Comparison of ENCODE assay signal across 20 cellular contexts in genomic region chr3:23153034-23153433, GRCh38.
"Had no signal": no experiment of that assay in that cellular context is flagged by ENCODE, and none has a peak within 500 bp of the region (broad histone marks: within the 10 kb centered on the region; RNA-seq: fewer than 3 reads in every experiment).

No MANE protein-coding gene starts in this region.

- H3K36me3 ChIP-seq: esophagus muscularis mucosa, prostate gland, right atrium auricular region, tibial artery had no signal

- H3K4me1 ChIP-seq: prostate gland, right atrium auricular region, testis, tibial artery had no signal

- ATAC-seq: natural killer cell treated with Interleukin-12 subunit alpha and Interleukin-12 subunit beta and Interleukin-15 and Interleukin-18, amount 100 ng/mL, for 72 hours; sciatic nerve; stimulated activated memory B cell treated with anti-CD40 and anti-IgM and Interleukin-4, amounts not matched to agents 10 μg/mL and 1 μg/mL and 100 μg/mL, for 72 hours; stimulated activated naive CD8-positive, alpha-beta T cell treated with anti-CD3 and anti-CD28 coated beads, Interleukin-15, Interleukin-2, amounts not matched to agents 100 U/mL and 50 U/mL, for 24 hours had no signal

- DNase-seq: dermis blood vessel endothelial cell; effector memory CD4-positive, alpha-beta T cell; naive B cell; stimulated activated CD4-positive, alpha-beta T cell treated with anti-CD3 and anti-CD28 coated beads, Interleukin-2, amount 100 ng/mL, for 24 hours; stimulated activated CD4-positive, alpha-beta T cell treated with anti-CD3 and anti-CD28 coated beads, Interleukin-4, amount 100 ng/mL, for 4 hours; stimulated activated naive CD8-positive, alpha-beta T cell treated with anti-CD3 and anti-CD28 coated beads, Interleukin-15, Interleukin-2, amounts not matched to agents 100 U/mL and 50 U/mL, for 24 hours; substantia nigra; testis; tibial artery had no signal

- H3K9me3 ChIP-seq: prostate gland, right atrium auricular region, testis had no signal

- H3K27ac ChIP-seq: coronary artery, esophagus muscularis mucosa, prostate gland, right atrium auricular region, testis, tibial artery had no signal

- H3K36me3 Mint-ChIP-seq: memory B cell; naive B cell; natural killer cell treated with Interleukin-12 subunit alpha and Interleukin-12 subunit beta and Interleukin-15 and Interleukin-18, amount 100 ng/mL, for 72 hours; stimulated activated memory B cell treated with anti-CD40 and anti-IgM and Interleukin-4, amounts not matched to agents 10 μg/mL and 1 μg/mL and 100 μg/mL, for 72 hours; type B pancreatic cell had no signal

- H3K27me3 ChIP-seq: esophagus muscularis mucosa, right atrium auricular region, testis, tibial artery had no signal

- H3K27ac Mint-ChIP-seq: memory B cell; naive B cell; natural killer cell treated with Interleukin-12 subunit alpha and Interleukin-12 subunit beta and Interleukin-15 and Interleukin-18, amount 100 ng/mL, for 72 hours; stimulated activated memory B cell treated with anti-CD40 and anti-IgM and Interleukin-4, amounts not matched to agents 10 μg/mL and 1 μg/mL and 100 μg/mL, for 72 hours; type B pancreatic cell had no signal

- H3K9me3 Mint-ChIP-seq: natural killer cell treated with Interleukin-12 subunit alpha and Interleukin-12 subunit beta and Interleukin-15 and Interleukin-18, amount 100 ng/mL, for 72 hours; stimulated activated memory B cell treated with anti-CD40 and anti-IgM and Interleukin-4, amounts not matched to agents 10 μg/mL and 1 μg/mL and 100 μg/mL, for 72 hours had no signal

- H3K27me3 Mint-ChIP-seq: naive B cell, type B pancreatic cell had no signal

- H3K4me3 ChIP-seq: coronary artery, esophagus muscularis mucosa, lung, prostate gland, right atrium auricular region, testis, tibial artery had no signal

- H3K4me1 Mint-ChIP-seq: memory B cell; naive B cell; neural crest cell; stimulated activated memory B cell treated with anti-CD40 and anti-IgM and Interleukin-4, amounts not matched to agents 10 μg/mL and 1 μg/mL and 100 μg/mL, for 72 hours had no signal

- H3K4me3 Mint-ChIP-seq: memory B cell; naive B cell; natural killer cell treated with Interleukin-12 subunit alpha and Interleukin-12 subunit beta and Interleukin-15 and Interleukin-18, amount 100 ng/mL, for 72 hours; neural crest cell; stimulated activated memory B cell treated with anti-CD40 and anti-IgM and Interleukin-4, amounts not matched to agents 10 μg/mL and 1 μg/mL and 100 μg/mL, for 72 hours; type B pancreatic cell had no signal
